1 cellular context compared by ENCODE assay signal in the genomic region with DNA sequence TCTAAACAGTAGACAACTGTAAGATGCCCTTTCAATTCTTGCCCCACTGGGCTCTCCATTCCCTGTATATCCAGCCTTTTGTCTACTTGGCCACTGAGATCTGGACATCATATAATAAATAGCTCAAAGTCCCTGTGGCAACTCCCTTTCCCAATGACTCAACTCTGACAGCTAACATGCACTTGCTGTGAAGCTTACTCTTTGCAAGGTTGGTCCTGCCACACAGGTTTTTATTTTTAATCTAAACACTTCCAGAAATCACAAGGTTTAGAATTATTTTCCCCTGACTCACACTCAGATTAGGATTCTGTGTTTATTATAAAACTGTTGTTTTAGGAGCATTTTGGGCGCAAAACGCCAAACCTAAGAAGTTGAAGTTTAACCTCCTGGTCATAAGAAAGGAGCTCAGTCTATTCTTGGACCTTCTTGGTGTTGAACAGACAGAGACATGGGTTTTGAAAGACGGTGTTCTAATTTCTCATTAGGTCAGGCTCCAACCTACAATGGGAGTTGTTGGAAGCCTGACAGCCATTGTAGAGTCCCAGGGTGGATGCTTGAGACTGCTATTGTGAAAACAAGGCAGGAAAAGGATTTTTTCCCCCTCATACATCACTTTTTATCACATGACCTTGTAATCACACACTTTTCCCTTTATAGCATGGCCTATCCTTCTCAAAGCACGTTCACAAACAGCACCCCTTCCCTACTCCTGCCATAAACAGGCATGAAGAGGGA.
TF ChIP-seq lines count a peak whose summit lies in the region.

No MANE protein-coding gene starts in this region.

TF ChIP-seq in IMR-90, 13 proteins besides CTCF, POLR2A, EP300 and RAD21:
- TF ChIP-seq CEBPB (IDR thresholded peaks at IDR 0.05; ENCODE audit: low read depth, low read length) (peak; percentile 43; the same call in 1 of the 2 replicates), BHLHE40 (IDR thresholded peaks at IDR 0.05; ENCODE audit: low read depth, low read length) (no peak)
